Comparison of ENCODE assay signal across 8 cellular contexts in the genomic region with DNA sequence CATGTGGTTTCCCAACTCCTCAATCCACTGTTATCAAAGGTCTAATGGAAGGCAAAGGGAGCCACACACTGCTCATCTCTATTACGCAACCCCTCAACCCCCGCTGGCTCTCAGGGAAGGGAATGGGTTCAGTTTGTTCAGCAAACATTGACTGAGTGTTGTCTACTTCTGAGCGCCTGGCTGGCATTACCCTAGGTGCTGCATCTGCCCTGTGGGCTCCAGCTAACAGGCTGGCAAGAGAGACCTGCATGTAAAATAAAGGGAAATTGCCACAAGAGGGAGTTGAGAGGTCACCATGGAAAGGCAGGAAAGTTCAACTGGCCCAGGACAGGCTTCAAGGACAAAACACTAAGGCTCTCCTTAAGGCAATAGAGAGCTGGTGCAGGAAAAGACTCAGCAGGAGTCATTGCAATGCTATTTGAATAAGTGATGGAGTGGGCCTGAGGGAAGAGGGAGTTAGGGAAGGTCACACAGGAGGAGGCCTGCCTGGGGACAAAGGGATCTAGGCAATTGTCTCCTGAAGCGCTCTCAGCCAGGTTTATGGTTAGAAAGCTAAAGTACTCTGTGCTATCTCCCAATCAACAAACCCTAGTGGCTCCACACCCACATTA. TPM values are rescaled to one million over a fixed set of nuclear protein-coding genes. Genes with fewer than 3 reads are reported as not detected.
DNase-seq lines count a peak whose midpoint lies in the region; ATAC-seq and TF ChIP-seq lines count a peak whose summit lies in the region.

No MANE protein-coding gene starts in this region.

- peaks cover 11% of the 10 kb centered on the region in 2 donors for H3K4me1 Mint-ChIP-seq in natural killer cell

- no peak for ATAC-seq in HG03442 (IDR thresholded peaks at IDR 0.05; ENCODE audit: unreplicated experiment)
- no peak for ATAC-seq in natural killer cell

- TF ChIP-seq CTCF in LNCaP clone FGC (IDR thresholded peaks at IDR 0.05; ENCODE audit: control insufficient read depth, extremely low read depth, insufficient read depth) (peak; percentile 62), natural killer cell (IDR thresholded peaks at IDR 0.05) (no peak)

- no peaks in the 10 kb centered on the region for H3K9me3 Mint-ChIP-seq in natural killer cell

- H3K27me3 Mint-ChIP-seq in natural killer cell (ENCODE audit: low read depth in 2 of 2): no peaks in the 10 kb centered on the region

- H3K36me3 Mint-ChIP-seq in natural killer cell: peaks cover 8% of the 10 kb centered on the region

- no peak overlapping the region for H3K4me3 Mint-ChIP-seq in natural killer cell

- intact Hi-C loops in natural killer cell (cut with micrococcal nuclease): no loop called here

- DNase-seq in DMS 273 treated with DMSO at 0.1 percent for 48 hours (lab: John Stamatoyannopoulos, UW): peak; percentile 4
- DNase-seq in LNCaP clone FGC (ENCODE audit: low read depth): peak; percentile 95
- DNase-seq in SW480 (ENCODE audit: low spot score): peak; percentile 66
- DNase-seq in kidney tubule cell (ENCODE audit: low spot score): peak; percentile 57
- no peak for DNase-seq in putamen (ENCODE audit: low spot score)
- no peak for DNase-seq in hippocampal formation (lab: John Stamatoyannopoulos, UW)
- DNase-seq in natural killer cell: no peak

- no peak overlapping the region for H3K4me3 ChIP-seq in LNCaP clone FGC (ENCODE audit: low read depth, low read length)

- H3K27ac Mint-ChIP-seq in natural killer cell: no peak overlapping the region

RNA-seq across cellular contexts. Expression of gene ZNF740, which starts 5.5 kb away (rescaled TPM):
- 10 to 100 TPM; 37.1 to 65.9 (median 45.3) TPM for total RNA-seq in natural killer cell

RNA-seq across cellular contexts. Expression of gene CSAD, which starts 5.7 kb away (rescaled TPM):
- 10 to 100 TPM; 50.8 to 54.4 (median 53.0) TPM for total RNA-seq in natural killer cell

RNA-seq across cellular contexts. Expression of gene ITGB7, which starts 32.1 kb away (rescaled TPM):
- total RNA-seq in natural killer cell: 100 to 1,000 TPM; 329 to 441 (median 439) TPM

RNA-seq across cellular contexts. Expression of gene RARG, which starts 57.0 kb away (rescaled TPM):
- total RNA-seq in natural killer cell: 10 to 100 TPM; 24.0 to 30.6 (median 27.5) TPM

Comparison
In these comparisons a context has a peak if more than half of its experiments do, and no peak if none do; other contexts are left out.
1. DNase-seq: peak in DMS 273 treated with DMSO at 0.1 percent for 48 hours (single experiment), LNCaP clone FGC (single experiment), SW480 (single experiment) and kidney tubule cell (single experiment); none in putamen (single experiment), hippocampal formation (0 of 2) and natural killer cell (single experiment).